In the genomic region with DNA sequence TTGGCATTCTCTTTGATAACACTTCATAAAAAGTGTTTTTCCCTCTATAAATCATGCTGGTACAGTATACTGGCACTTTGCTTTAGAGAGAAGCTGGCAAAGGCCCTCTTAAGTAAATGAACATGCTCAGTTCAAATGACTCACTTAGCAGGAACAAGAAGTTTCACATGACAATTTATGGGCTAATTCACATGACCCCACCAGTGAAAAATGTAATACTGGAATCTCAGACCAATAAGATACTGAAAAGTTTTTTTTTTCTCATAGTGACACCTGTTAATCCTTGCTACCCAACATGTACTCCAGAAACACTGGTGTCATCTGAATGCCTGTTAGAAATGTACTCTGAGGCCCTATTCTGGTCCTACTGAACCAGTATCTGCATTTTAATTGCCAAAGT, we compare ENCODE assay signal across 13 cellular contexts. TPM values are rescaled to one million over a fixed set of nuclear protein-coding genes. Genes with fewer than 3 reads are reported as not detected.
DNase-seq lines count a peak whose midpoint lies in the region; ATAC-seq and TF ChIP-seq lines count a peak whose summit lies in the region.
"Had no signal": no experiment of that assay in that cellular context is flagged by ENCODE, and none has a peak within 500 bp of the region (broad histone marks: within the 10 kb centered on the region; RNA-seq: fewer than 3 reads in every experiment).

No MANE protein-coding gene starts in this region.

- H3K36me3 ChIP-seq in Panc1 (ENCODE audit: control insufficient read depth, insufficient read depth, low read length) = peaks cover 21% of the 10 kb centered on the region
- H3K36me3 ChIP-seq in gastrocnemius medialis = peaks cover 0 to 37% of the 10 kb centered on the region in 2 donors

- DNase-seq in Panc1 (ENCODE audit: low read depth, low spot score) (peak; percentile 24), fibroblast of peridontal ligament (ENCODE audit: extremely low read depth) (peak; percentile 75), gastrocnemius medialis (peak in 1 of 2 donors; percentile 44), dorsolateral prefrontal cortex (no peak), NCI-H1930 (lab: John Stamatoyannopoulos, UW) (no peak)
- DNase-seq in effector memory CD8-positive, alpha-beta T cell = no peak
- DNase-seq: DMS79 treated with DMSO at 0.1 percent for 48 hours; midbrain; NCI-H1694 treated with DMSO at 0.1 percent for 48 hours; stimulated activated CD4-positive, alpha-beta T cell treated with anti-CD3 and anti-CD28 coated beads, Interleukin-12 subunit alpha, Interleukin-12 subunit beta, amount 100 ng/mL, for 4 hours had no signal

- H3K4me3 ChIP-seq in Panc1 (ENCODE audit: low read depth in 2 of 2, low read length in 2 of 2) (no peak overlapping the region), gastrocnemius medialis (no peak overlapping the region), dorsolateral prefrontal cortex (no peak overlapping the region)

- in situ Hi-C loops in Panc1 (cut with HindIII; ENCODE audit: low pct_unique_long_range_greater_than_20kb, low sequenced_read_pairs) = no loop called here
- in situ Hi-C loops in gastrocnemius medialis (cut with MboI; ENCODE audit: low sequenced_read_pairs in 4 of 4) = no loop called here

- POLR2A ChIA-PET in Panc1 (lab: Charles Lee) = no interaction called here

- no peak for TF ChIP-seq POLR2A in gastrocnemius medialis (IDR thresholded peaks at IDR 0.05)

- no peak overlapping the region for H3K27ac ChIP-seq in Panc1 (ENCODE audit: low read length)
- peak overlapping the region; percentile 77 to 90 (median 84) for H3K27ac ChIP-seq in gastrocnemius medialis
- H3K27ac ChIP-seq in dorsolateral prefrontal cortex = no peak overlapping the region

- no peak overlapping the region for H3K4me3 Mint-ChIP-seq in effector memory CD8-positive, alpha-beta T cell
- H3K4me3 Mint-ChIP-seq: stimulated activated naive CD8-positive, alpha-beta T cell treated with anti-CD3 and anti-CD28 coated beads, Interleukin-15, Interleukin-2, amounts not matched to agents 100 ng/mL and 50 ng/mL, for 24 hours had no signal

- H3K9me3 Mint-ChIP-seq in effector memory CD8-positive, alpha-beta T cell = no peaks in the 10 kb centered on the region
- H3K9me3 Mint-ChIP-seq: stimulated activated naive CD8-positive, alpha-beta T cell treated with anti-CD3 and anti-CD28 coated beads, Interleukin-15, Interleukin-2, amounts not matched to agents 100 ng/mL and 50 ng/mL, for 24 hours had no signal

- H3K4me1 Mint-ChIP-seq in effector memory CD8-positive, alpha-beta T cell (ENCODE audit: low read depth in 2 of 2) = peaks cover 18 to 23% of the 10 kb centered on the region in 2 donors

- BruUV-seq in Panc1 (replicated peaks; lab: Mats Ljungman, UMichigan) = no TSS peak

- TF ChIP-seq CTCF in Panc1 (IDR thresholded peaks at IDR 0.05) = no peak
- TF ChIP-seq CTCF in gastrocnemius medialis (IDR thresholded peaks at IDR 0.05 in 4 of 5, conservative IDR thresholded peaks at IDR 0.05 in 1 of 5) = no peak
- no peak for TF ChIP-seq CTCF in dorsolateral prefrontal cortex (IDR thresholded peaks at IDR 0.05 in 54 of 56, conservative IDR thresholded peaks at IDR 0.05 in 2 of 56; ENCODE audit: low read depth in 1 of 56, partially characterized antibody in 56 of 56)

- intact Hi-C loops in Panc1 (cut with micrococcal nuclease; ENCODE audit: unreplicated experiment) = no loop called here
- intact Hi-C loops in gastrocnemius medialis (cut with DNase I; ENCODE audit: low total_unique reads) = no loop called here
- intact Hi-C loops in dorsolateral prefrontal cortex (cut with DNase I) = no loop called here

- H3K4me1 ChIP-seq in Panc1 (ENCODE audit: control insufficient read depth, insufficient read depth, low read length) = no peaks in the 10 kb centered on the region
- peaks cover 28 to 33% of the 10 kb centered on the region in 2 donors for H3K4me1 ChIP-seq in gastrocnemius medialis

- H3K27me3 ChIP-seq in Panc1 (ENCODE audit: control insufficient read depth, insufficient read depth, low read length) (no peaks in the 10 kb centered on the region), gastrocnemius medialis (no peaks in the 10 kb centered on the region), dorsolateral prefrontal cortex (no peaks in the 10 kb centered on the region)

- H3K27me3 Mint-ChIP-seq in effector memory CD8-positive, alpha-beta T cell = no peaks in the 10 kb centered on the region
- H3K27me3 Mint-ChIP-seq: stimulated activated naive CD8-positive, alpha-beta T cell treated with anti-CD3 and anti-CD28 coated beads, Interleukin-15, Interleukin-2, amounts not matched to agents 100 ng/mL and 50 ng/mL, for 24 hours had no signal

- CTCF ChIA-PET in Panc1 (lab: Charles Lee) = no interaction called here

- H3K9me3 ChIP-seq in Panc1 (ENCODE audit: control insufficient read depth, insufficient read depth, low read depth, low read length) (no peaks in the 10 kb centered on the region), gastrocnemius medialis (no peaks in the 10 kb centered on the region)

- ATAC-seq in GM21717 (IDR thresholded peaks at IDR 0.05; ENCODE audit: unreplicated experiment) = peak; percentile 59
- no peak for ATAC-seq in Panc1
- peak; percentile 96 to 97 for ATAC-seq in gastrocnemius medialis
- ATAC-seq in effector memory CD8-positive, alpha-beta T cell (replicated peaks) = no peak
- no peak for ATAC-seq in GM18909 (IDR thresholded peaks at IDR 0.05; ENCODE audit: poor library complexity, unreplicated experiment)

- no peak overlapping the region for H3K27ac Mint-ChIP-seq in effector memory CD8-positive, alpha-beta T cell
- H3K27ac Mint-ChIP-seq: stimulated activated naive CD8-positive, alpha-beta T cell treated with anti-CD3 and anti-CD28 coated beads, Interleukin-15, Interleukin-2, amounts not matched to agents 100 ng/mL and 50 ng/mL, for 24 hours had no signal

- H3K36me3 Mint-ChIP-seq in effector memory CD8-positive, alpha-beta T cell (ENCODE audit: insufficient read depth) = peaks cover 74% of the 10 kb centered on the region

RNA-seq across cellular contexts. Expression of a gene that starts 13.9 kb away (rescaled TPM):
- total RNA-seq in Panc1 (2021; ENCODE audit: unreplicated experiment) (88.4 TPM), gastrocnemius medialis (100 to 1,000 TPM; 229 to 408 (median 342) TPM), dorsolateral prefrontal cortex (100 to 1,000 TPM in 10 of 120 experiments, 10 to 100 TPM in 110; 61.4 to 113 (median 85.9) TPM)
- polyA plus RNA-seq in Panc1 (2012; ENCODE audit: insufficient read length) = 42.3 TPM

RNA-seq across cellular contexts. Expression of a gene that starts 41.7 kb away (rescaled TPM):
- total RNA-seq in Panc1 (2021; ENCODE audit: unreplicated experiment) = 21.1 TPM
- polyA plus RNA-seq in Panc1 (2012; ENCODE audit: insufficient read length) = 25.6 TPM
- 10 to 100 TPM in 2 of 4 donors, 1 to 10 TPM in 2; 5.9 to 14.6 (median 9.5) TPM for total RNA-seq in gastrocnemius medialis
- total RNA-seq in dorsolateral prefrontal cortex = 10 to 100 TPM; 15.7 to 34.4 (median 22.5) TPM

RNA-seq across cellular contexts. Expression of a gene that starts 54.3 kb away (rescaled TPM):
- 0.69 TPM for total RNA-seq in Panc1 (2021; ENCODE audit: unreplicated experiment)
- polyA plus RNA-seq in Panc1 (2012; ENCODE audit: insufficient read length) = 0.30 TPM
- 10 to 100 TPM in 3 of 4 donors, 1 to 10 TPM in 1; 7.1 to 49.1 (median 13.7) TPM for total RNA-seq in gastrocnemius medialis
- 10 to 100 TPM in 118 of 120 experiments, 1 to 10 TPM in 2; 7.8 to 33.0 (median 19.9) TPM for total RNA-seq in dorsolateral prefrontal cortex

Comparison
In these comparisons a context has a peak if more than half of its experiments do, and no peak if none do; other contexts are left out.
1. ATAC-seq: peak in GM21717 (single experiment) and gastrocnemius medialis (2 of 2); none in Panc1 (single experiment), effector memory CD8-positive, alpha-beta T cell (single experiment) and GM18909 (single experiment).
2. DNase-seq: peak in Panc1 (single experiment) and fibroblast of peridontal ligament (single experiment); none in effector memory CD8-positive, alpha-beta T cell (0 of 3), dorsolateral prefrontal cortex (0 of 10) and NCI-H1930 (0 of 2).
3. H3K27ac ChIP-seq: peak in gastrocnemius medialis (4 of 4); none in Panc1 (single experiment) and dorsolateral prefrontal cortex (0 of 59).